ENCODE assay signal across 8 cellular contexts in the genomic region with DNA sequence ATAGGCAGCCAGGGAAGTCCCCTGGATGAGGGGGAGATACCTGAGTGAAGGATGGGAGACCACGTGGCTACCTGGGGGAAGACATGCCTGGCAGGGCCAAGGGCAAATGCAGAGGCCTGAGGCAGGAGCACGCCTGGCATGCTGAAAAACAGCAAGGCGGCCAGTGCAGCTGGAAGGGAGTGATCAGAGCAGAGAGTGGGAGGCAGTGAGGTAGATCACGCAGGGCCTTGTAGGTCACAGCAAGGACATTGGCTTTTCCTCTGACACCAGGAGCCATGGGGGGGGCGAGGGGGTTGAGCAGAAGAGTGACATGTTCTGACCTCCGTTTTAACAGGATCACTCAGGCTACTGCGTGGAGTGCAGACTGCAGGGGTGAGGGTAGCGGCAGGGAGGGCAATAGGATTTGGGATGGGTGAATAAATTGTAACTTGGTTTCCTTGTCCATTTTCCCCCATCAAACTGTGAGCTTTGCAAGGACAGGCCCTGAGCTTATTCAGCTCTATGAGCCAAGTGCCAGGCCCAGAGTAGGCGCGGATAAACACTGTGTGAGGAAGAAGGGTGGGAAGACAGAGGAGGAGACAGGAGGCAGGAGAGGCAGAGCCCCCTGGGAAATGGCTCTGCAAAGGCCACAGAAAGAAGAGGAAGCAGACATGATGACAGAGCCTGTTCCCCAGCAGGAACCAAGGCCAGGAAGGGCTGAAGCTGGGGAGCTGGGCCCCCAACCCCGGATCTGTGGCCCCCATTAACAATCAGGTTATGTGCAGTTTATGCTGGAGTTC. TPM values are rescaled to one million over a fixed set of nuclear protein-coding genes. Genes with fewer than 3 reads are reported as not detected.
DNase-seq lines count a peak whose midpoint lies in the region; ATAC-seq and TF ChIP-seq lines count a peak whose summit lies in the region.

No MANE protein-coding gene starts in this region.

- H3K4me1 ChIP-seq in DND-41 (ENCODE audit: insufficient read depth, low read length): peaks cover 38% of the 10 kb centered on the region
- peaks cover 26% of the 10 kb centered on the region for H3K4me1 ChIP-seq in ectodermal cell (ENCODE audit: control insufficient read depth, insufficient read depth, low read length)
- peaks cover 54 to 61% of the 10 kb centered on the region in 2 experiments for H3K4me1 ChIP-seq in neutrophil (ENCODE audit: control insufficient read depth in 1 of 2, insufficient read depth in 1 of 2, low read depth in 1 of 2, low read length in 1 of 2)

- TF ChIP-seq CTCF in DND-41 (IDR thresholded peaks at IDR 0.05; ENCODE audit: borderline replicate concordance, extremely low read depth, low read length, poor library complexity, severe bottlenecking): no peak
- no peak for TF ChIP-seq CTCF in neutrophil (IDR thresholded peaks at IDR 0.05)
- TF ChIP-seq CTCF in GM10248 (IDR thresholded peaks at IDR 0.05; ENCODE audit: control extremely low read depth, extremely low read depth, low read depth, missing control alignments): no peak

- ATAC-seq in DND-41 (ENCODE audit: insufficient read depth, low read depth): no peak
- ATAC-seq in HG03139 (IDR thresholded peaks at IDR 0.05; ENCODE audit: unreplicated experiment): no peak

- no peak overlapping the region for H2AFZ ChIP-seq in DND-41 (ENCODE audit: low read depth, low read length)

- CTCF ChIA-PET in GM10248 (lab: Yijun Ruan, JAX): interaction anchor here (1.4 to 3.2 kb wide), 6 partner anchors 8 to 49 kb away, joined by 3 to 26 read pairs (median 6); no protein-coding TSS in a partner anchor

- no peak overlapping the region for H3K9ac ChIP-seq in DND-41 (ENCODE audit: low read depth, low read length)

- no peaks in the 10 kb centered on the region for H3K9me3 ChIP-seq in DND-41 (ENCODE audit: insufficient read depth, low read length, severe bottlenecking)
- no peaks in the 10 kb centered on the region for H3K9me3 ChIP-seq in KOPT-K1 (ENCODE audit: insufficient read depth, low read length, poor library complexity, severe bottlenecking)
- no peaks in the 10 kb centered on the region for H3K9me3 ChIP-seq in ectodermal cell (ENCODE audit: control insufficient read depth, low read length)
- no peaks in the 10 kb centered on the region for H3K9me3 ChIP-seq in neutrophil

- H3K4me2 ChIP-seq in DND-41 (ENCODE audit: insufficient read depth, low read length): no peak overlapping the region

- no peaks in the 10 kb centered on the region for H4K20me1 ChIP-seq in DND-41 (ENCODE audit: insufficient read depth, low read length)

- DNase-seq in DND-41 (no peak), NCI-H2107 treated with DMSO at 0.1 percent for 48 hours (lab: John Stamatoyannopoulos, UW; ENCODE audit: unreplicated experiment) (no peak), GM10248 (ENCODE audit: extremely low spot score) (no peak)
- no peak for DNase-seq in stimulated activated naive CD4-positive, alpha-beta T cell treated with Interleukin-2 at 50 U/mL for 16 hours (lab: John Stamatoyannopoulos, UW)

- H3K4me3 ChIP-seq in DND-41 (ENCODE audit: low read depth in 1 of 2, low read length in 2 of 2) (no peak overlapping the region), ectodermal cell (ENCODE audit: insufficient read depth, low read depth, low read length) (no peak overlapping the region), neutrophil (ENCODE audit: low read depth in 1 of 2, low read length in 1 of 2) (no peak overlapping the region)

- no peaks in the 10 kb centered on the region for H3K79me2 ChIP-seq in DND-41 (ENCODE audit: insufficient read depth, low read length)

- WGBS in ectodermal cell, 2 experiments: 48 to 52% methylated on average over 11 of the region's 11 CpGs

- H3K36me3 ChIP-seq in DND-41 (ENCODE audit: insufficient read depth, low read length) (no peaks in the 10 kb centered on the region), KOPT-K1 (ENCODE audit: insufficient read depth, low read length) (no peaks in the 10 kb centered on the region), ectodermal cell (ENCODE audit: control insufficient read depth, insufficient read depth, low read length) (no peaks in the 10 kb centered on the region), neutrophil (no peaks in the 10 kb centered on the region)

- no peaks in the 10 kb centered on the region for H3K27me3 ChIP-seq in DND-41 (ENCODE audit: insufficient read depth, low read length, poor library complexity)
- H3K27me3 ChIP-seq in ectodermal cell (ENCODE audit: control insufficient read depth, insufficient read depth, low read length, poor library complexity, severe bottlenecking): no peaks in the 10 kb centered on the region
- no peaks in the 10 kb centered on the region for H3K27me3 ChIP-seq in neutrophil

- POLR2A ChIA-PET in GM10248 (lab: Yijun Ruan, JAX): interaction anchor here (1.0 kb wide), 1 partner anchor 30 kb away, joined by 4 read pairs; no protein-coding TSS in a partner anchor

- H3K27ac ChIP-seq in DND-41 (ENCODE audit: low read length) (peak overlapping the region; percentile 44; the same call in 1 of the 2 replicates), KOPT-K1 (ENCODE audit: low read depth, low read length, poor library complexity, severe bottlenecking) (peak overlapping the region; percentile 60), ectodermal cell (ENCODE audit: insufficient read depth, low read depth, low read length, poor library complexity, severe bottlenecking) (peak overlapping the region; percentile 38), neutrophil (peak overlapping the region; percentile 67)

RNA-seq across cellular contexts. Expression of a gene that starts 16.7 kb away (rescaled TPM):
- polyA plus RNA-seq in ectodermal cell (2013, experiment 1 of 4): 43.7 TPM
- polyA plus RNA-seq in ectodermal cell (2013, experiment 2 of 4): 27.6 TPM
- 35.9 TPM for polyA plus RNA-seq in ectodermal cell (2013, experiment 3 of 4)
- 36.1 TPM for polyA plus RNA-seq in ectodermal cell (2013, experiment 4 of 4)

RNA-seq across cellular contexts. Expression of a gene that starts 20.4 kb away (rescaled TPM):
- not detected for polyA plus RNA-seq in ectodermal cell (2013, experiment 1 of 4)
- polyA plus RNA-seq in ectodermal cell (2013, experiment 2 of 4): not detected
- not detected for polyA plus RNA-seq in ectodermal cell (2013, experiment 3 of 4)
- polyA plus RNA-seq in ectodermal cell (2013, experiment 4 of 4): not detected

RNA-seq across cellular contexts. Expression of a gene that starts 51.4 kb away (rescaled TPM):
- polyA plus RNA-seq in ectodermal cell (2013, experiment 1 of 4): 90.4 TPM
- 114 TPM for polyA plus RNA-seq in ectodermal cell (2013, experiment 2 of 4)
- 75.5 TPM for polyA plus RNA-seq in ectodermal cell (2013, experiment 3 of 4)
- 88.7 TPM for polyA plus RNA-seq in ectodermal cell (2013, experiment 4 of 4)
